In the genomic region with DNA sequence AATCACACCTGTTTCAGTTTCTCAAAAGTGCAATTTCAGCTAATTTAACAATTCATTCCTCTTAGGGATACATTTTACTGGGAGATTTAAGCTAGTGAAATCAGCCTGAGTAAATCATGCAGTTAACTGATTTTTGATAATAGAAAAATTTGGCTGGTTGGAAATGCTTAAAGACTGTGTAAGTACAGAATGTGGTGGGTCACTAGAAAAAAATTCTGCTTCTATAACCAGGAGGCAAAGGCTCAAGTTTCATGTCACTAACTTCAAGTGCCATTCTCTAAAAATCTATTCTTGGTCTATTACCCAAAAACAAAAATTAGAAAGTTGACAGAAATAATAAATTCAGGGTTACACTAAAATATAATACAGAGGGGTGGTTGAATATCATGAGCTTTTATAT, we compare ENCODE assay signal across 32 cellular contexts.
"Had no signal": no experiment of that assay in that cellular context is flagged by ENCODE, and none has a peak within 500 bp of the region (broad histone marks: within the 10 kb centered on the region; RNA-seq: fewer than 3 reads in every experiment).

No MANE protein-coding gene starts in this region.

- H3K27ac ChIP-seq: adrenal gland, body of pancreas, breast epithelium, Peyer's patch, SJSA1 had no signal

- H3K4me3 ChIP-seq: adrenal gland, body of pancreas, breast epithelium, MG63, Peyer's patch, SJSA1 had no signal

- ATAC-seq: activated CD4-positive, alpha-beta T cell treated with anti-CD3 and anti-CD28 coated beads for 36 hours; activated naive CD4-positive, alpha-beta T cell treated with anti-CD3 and anti-CD28 coated beads, Interleukin-2, amount 50 U/mL, for 72 hours; activated T-cell treated with anti-CD3 and anti-CD28 coated beads, Interleukin-2, amount 50 U/mL, for 4 hours; body of pancreas; PC-3 had no signal

- H3K9me3 ChIP-seq: adrenal gland, body of pancreas, breast epithelium, MG63, Peyer's patch, SJSA1, SK-N-SH had no signal

- H3K9ac ChIP-seq: SK-N-SH had no signal

- H3K4me1 ChIP-seq: adrenal gland, body of pancreas, breast epithelium, Peyer's patch, SJSA1 had no signal

- H3K27me3 ChIP-seq: adrenal gland, body of pancreas, breast epithelium, MG63, Peyer's patch had no signal

- H3K36me3 ChIP-seq: adrenal gland, breast epithelium, MG63, Peyer's patch, SJSA1 had no signal

- DNase-seq: activated CD4-positive, alpha-beta memory T cell treated with anti-CD3 and anti-CD28 coated beads for 36 hours; activated CD4-positive, alpha-beta T cell treated with anti-CD3 and anti-CD28 coated beads for 36 hours; activated CD4-positive, alpha-beta T cell treated with anti-CD3 and anti-CD28 coated beads, Interleukin-2, amount 50 U/mL, for 1 hour; activated CD8-positive, alpha-beta memory T cell treated with anti-CD3 and anti-CD28 coated beads, Interleukin-2, amount 50 U/mL, for 4 hours; activated gamma-delta T cell treated with Interleukin-2 at 50 U/mL for 16 hours; activated naive CD4-positive, alpha-beta T cell treated with anti-CD3 and anti-CD28 coated beads for 36 hours; activated T-cell treated with anti-CD3 and anti-CD28 coated beads for 4 hours; activated T-cell treated with anti-CD3 and anti-CD28 coated beads, Interleukin-2, amount 50 U/mL, for 4 hours; adrenal gland; body of pancreas; cerebellar nuclear complex; Kasumi-1; MG63; NCI-H1048; NCI-H1105 treated with DMSO at 0.1 percent for 48 hours; NCI-H1436; NCI-H1694; NCI-H1930; NCI-H2081 treated with DMSO at 0.1 percent for 48 hours; NCI-H345; NCI-H524 treated with DMSO at 0.1 percent for 48 hours; NK-92 treated with Interleukin-12 subunit alpha and Interleukin-12 subunit beta, amount 100 ng/mL, for 24 hours; PC-3; Peyer's patch; RPMI8226; SHP77 treated with DMSO at 0.1 percent for 48 hours; SK-N-SH had no signal

- H3K4me2 ChIP-seq: SK-N-SH had no signal

- FAIRE-seq: astrocyte, TTC549 had no signal
